26 cellular contexts compared by ENCODE assay signal in the genomic region with DNA sequence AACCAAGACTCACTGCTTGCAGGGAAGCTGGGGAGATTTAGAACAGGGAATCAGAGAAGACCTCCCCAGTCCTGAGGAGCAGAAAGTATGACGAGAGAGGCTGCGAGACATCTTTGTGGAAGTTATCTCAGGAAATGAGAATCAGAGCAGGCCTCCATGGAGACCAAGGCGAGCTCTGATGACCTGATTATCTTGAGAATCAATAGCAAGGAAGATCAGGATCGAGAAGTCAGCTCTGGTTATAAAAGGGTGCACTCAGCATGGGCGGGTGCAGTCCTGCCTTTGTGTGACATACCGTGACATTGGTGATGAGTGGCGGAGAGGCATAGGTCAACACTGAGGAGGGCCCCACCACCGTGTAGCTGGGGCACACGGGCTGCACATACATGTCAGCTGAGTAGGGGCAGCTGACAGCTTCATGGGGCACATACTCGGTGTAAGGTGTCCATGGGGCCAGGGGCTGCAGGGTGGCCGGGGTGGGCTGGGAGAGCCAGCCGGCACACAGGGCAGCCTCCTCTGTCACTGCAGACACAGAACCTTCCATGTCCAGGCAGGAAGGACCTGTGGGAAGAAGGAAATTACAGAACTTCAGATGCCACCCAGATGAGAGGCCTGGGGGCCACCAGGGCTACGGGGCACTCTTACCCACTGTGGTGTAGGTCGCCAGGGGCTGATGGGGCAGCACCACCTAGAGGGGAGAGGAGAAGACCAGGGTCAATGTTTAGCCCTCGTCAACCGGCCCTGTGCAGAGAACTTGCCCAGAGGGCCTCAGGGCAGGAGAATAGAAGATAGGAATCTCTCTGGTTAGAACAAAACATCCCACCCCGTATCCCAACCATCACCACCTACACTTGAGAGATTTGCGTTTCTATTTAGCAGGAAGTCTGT. TPM values are rescaled to one million over a fixed set of nuclear protein-coding genes. Genes with fewer than 3 reads are reported as not detected.
DNase-seq lines count a peak whose midpoint lies in the region; ATAC-seq and TF ChIP-seq lines count a peak whose summit lies in the region.
"Had no signal": no experiment of that assay in that cellular context is flagged by ENCODE, and none has a peak within 500 bp of the region (broad histone marks: within the 10 kb centered on the region; RNA-seq: fewer than 3 reads in every experiment).

No MANE protein-coding gene starts in this region.

- no peaks in the 10 kb centered on the region for H3K27me3 ChIP-seq in HCT116 (ENCODE audit: insufficient read depth, low read length)
- H3K27me3 ChIP-seq in WERI-Rb-1 (ENCODE audit: insufficient read depth, low read depth, severe bottlenecking) = no peaks in the 10 kb centered on the region
- no peaks in the 10 kb centered on the region for H3K27me3 ChIP-seq in CD4-positive, alpha-beta memory T cell (ENCODE audit: insufficient read depth, low read length)
- H3K27me3 ChIP-seq: brain microvascular endothelial cell, tibial nerve had no signal

- no peaks in the 10 kb centered on the region for H4K20me1 ChIP-seq in HCT116 (ENCODE audit: insufficient read depth)

- H3K36me3 Mint-ChIP-seq in naive B cell = peaks cover 34 to 52% of the 10 kb centered on the region in 2 donors
- no peaks in the 10 kb centered on the region for H3K36me3 Mint-ChIP-seq in CD4-positive, alpha-beta memory T cell
- H3K36me3 Mint-ChIP-seq: T-cell had no signal

- no peak overlapping the region for H3K27ac ChIP-seq in HCT116 (ENCODE audit: low read depth, low read length)
- H3K27ac ChIP-seq in WERI-Rb-1 = no peak overlapping the region
- no peak overlapping the region for H3K27ac ChIP-seq in CD4-positive, alpha-beta memory T cell (ENCODE audit: low read depth, low read length)
- H3K27ac ChIP-seq: brain microvascular endothelial cell, tibial nerve had no signal

- H3K4me3 Mint-ChIP-seq in naive B cell = peak overlapping the region in 2 of 8 donors; percentile 47 to 61
- no peak overlapping the region for H3K4me3 Mint-ChIP-seq in CD4-positive, alpha-beta memory T cell
- H3K4me3 Mint-ChIP-seq: effector memory CD8-positive, alpha-beta T cell; neural crest cell; T-cell had no signal

- no peak overlapping the region for H2AFZ ChIP-seq in HCT116 (ENCODE audit: low read depth, low read length, poor library complexity, severe bottlenecking)

- H3K9me3 ChIP-seq in HCT116 (ENCODE audit: control insufficient read depth in 1 of 2, insufficient read depth in 1 of 2, low read depth in 1 of 2, low read length in 2 of 2) (no peaks in the 10 kb centered on the region), WERI-Rb-1 (ENCODE audit: severe bottlenecking) (no peaks in the 10 kb centered on the region)
- no peaks in the 10 kb centered on the region for H3K9me3 ChIP-seq in CD4-positive, alpha-beta memory T cell (ENCODE audit: control insufficient read depth in 1 of 2, low read length in 2 of 2)
- H3K9me3 ChIP-seq: tibial nerve had no signal

- no TSS peak for BruUV-seq in HCT116 (replicated peaks; lab: Mats Ljungman, UMichigan)

- intact Hi-C loops in HCT116 (cut with micrococcal nuclease) = no loop called here
- intact Hi-C loops in CD4-positive, alpha-beta memory T cell (cut with micrococcal nuclease) = loop anchor here (5.0 kb wide), 1 partner anchor 90 kb away; no protein-coding TSS in a partner anchor

- DNase-seq in HCT116 (ENCODE audit: low read depth, low spot score) = no peak
- DNase-seq in WERI-Rb-1 = no peak
- DNase-seq in naive B cell = no peak
- DNase-seq in HPDE6-E6E7 (ENCODE audit: extremely low spot score) = no peak
- no peak for DNase-seq in CD4-positive, alpha-beta memory T cell
- DNase-seq: activated CD4-positive, alpha-beta T cell treated with anti-CD3 and anti-CD28 coated beads for 48 hours; activated effector memory CD4-positive, alpha-beta T cell treated with Interleukin-2 at 50 U/mL for 16 hours; brain microvascular endothelial cell; effector memory CD8-positive, alpha-beta T cell; left cardiac atrium; NCI-H1105; NCI-H2081; stimulated activated CD4-positive, alpha-beta T cell treated with anti-CD3 and anti-CD28 coated beads, Interleukin-1b, Interleukin-23, amount 100 ng/mL, for 48 hours; stimulated activated naive CD4-positive, alpha-beta T cell treated with Interleukin-2 at 50 U/mL for 16 hours; T-cell had no signal

- RAD21 ChIA-PET in HCT116 (lab: Charles Lee; ENCODE audit: low non-redundant PET in 1 of 2, low total read pairs in 2 of 2, uncharacterized antibody in 2 of 2, unreplicated experiment in 2 of 2) = no interaction called here

- TF ChIP-seq CTCF in GM12872 (IDR thresholded peaks at IDR 0.05; ENCODE audit: insufficient read depth, low read depth, low read length) = 0 out of 3 replicates have a peak, but pooled peaks have one; percentile 10
- TF ChIP-seq CTCF in HCT116 (IDR thresholded peaks at IDR 0.05 in 2 of 3, conservative IDR thresholded peaks at IDR 0.05 in 1 of 3; ENCODE audit: borderline replicate concordance in 1 of 3, insufficient read depth in 1 of 3, low read depth in 2 of 3, low read length in 2 of 3) = no peak
- TF ChIP-seq CTCF in WERI-Rb-1 (IDR thresholded peaks at IDR 0.05; ENCODE audit: low read depth, low read length) = peak; percentile 18; the same call in 1 of the 2 replicates

- H3K79me2 ChIP-seq in HCT116 (ENCODE audit: insufficient read depth, low read length) = no peaks in the 10 kb centered on the region

- H3K27ac Mint-ChIP-seq in naive B cell = peak overlapping the region in 4 of 6 donors; percentile 73 to 81 (median 80)
- H3K27ac Mint-ChIP-seq in CD4-positive, alpha-beta memory T cell = no peak overlapping the region
- H3K27ac Mint-ChIP-seq: effector memory CD8-positive, alpha-beta T cell; progenitor cell of endocrine pancreas; T-cell had no signal

- H3K36me3 ChIP-seq in HCT116 (ENCODE audit: control insufficient read depth in 1 of 2, insufficient read depth in 2 of 2, low read length in 2 of 2) (no peaks in the 10 kb centered on the region), WERI-Rb-1 (no peaks in the 10 kb centered on the region)
- H3K36me3 ChIP-seq in CD4-positive, alpha-beta memory T cell (ENCODE audit: insufficient read depth, low read length) = no peaks in the 10 kb centered on the region
- H3K36me3 ChIP-seq: brain microvascular endothelial cell, tibial nerve had no signal

- CTCF ChIA-PET in HCT116 (lab: Charles Lee) = no interaction called here
- CTCF ChIA-PET in CD4-positive, alpha-beta memory T cell (lab: Charles Lee; ENCODE audit: partially characterized antibody) = interaction anchor here (1.0 kb wide), 1 partner anchor 65 kb away, joined by 6 read pairs; no protein-coding TSS in a partner anchor

- TF ChIP-seq POLR2A in HCT116 (IDR thresholded peaks at IDR 0.05; ENCODE audit: borderline replicate concordance, extremely low read depth, insufficient read depth, insufficient read length) = no peak

- H3K4me3 ChIP-seq in HCT116 (replicated peaks in 1 of 2; ENCODE audit: low read depth in 1 of 2, low read length in 2 of 2) = no peak overlapping the region
- no peak overlapping the region for H3K4me3 ChIP-seq in WERI-Rb-1 (ENCODE audit: low read depth, low read length)
- no peak overlapping the region for H3K4me3 ChIP-seq in CD4-positive, alpha-beta memory T cell (ENCODE audit: low read length in 2 of 2)
- H3K4me3 ChIP-seq: tibial nerve had no signal

- H3K9me2 ChIP-seq in HCT116 (ENCODE audit: insufficient read depth) = no peaks in the 10 kb centered on the region

- no peak overlapping the region for H3K9ac ChIP-seq in HCT116 (ENCODE audit: low read length)

- no peaks in the 10 kb centered on the region for H3K27me3 Mint-ChIP-seq in naive B cell
- H3K27me3 Mint-ChIP-seq in CD4-positive, alpha-beta memory T cell = no peaks in the 10 kb centered on the region
- H3K27me3 Mint-ChIP-seq: T-cell had no signal

- peaks cover 0 to 4% (median 0%) of the 10 kb centered on the region in 7 donors for H3K9me3 Mint-ChIP-seq in naive B cell
- H3K9me3 Mint-ChIP-seq in CD4-positive, alpha-beta memory T cell = no peaks in the 10 kb centered on the region
- H3K9me3 Mint-ChIP-seq: effector memory CD8-positive, alpha-beta T cell; neural crest cell; T-cell had no signal

- POLR2A ChIA-PET in HCT116 (lab: Charles Lee) = no interaction called here
- POLR2A ChIA-PET in CD4-positive, alpha-beta memory T cell (lab: Charles Lee; ENCODE audit: partially characterized antibody) = no interaction called here

- ATAC-seq in HCT116 (0 out of 2 replicates have a peak, but pooled peaks have one; percentile 17), naive B cell (ENCODE audit: low read depth in 2 of 2) (no peak), HG03135 (IDR thresholded peaks at IDR 0.05; ENCODE audit: unreplicated experiment) (no peak)
- ATAC-seq: effector memory CD8-positive, alpha-beta T cell; left cardiac atrium; T-cell had no signal

- H3K4me1 ChIP-seq in HCT116 (ENCODE audit: control insufficient read depth in 1 of 2, insufficient read depth in 2 of 2, low read length in 2 of 2) = no peaks in the 10 kb centered on the region
- no peaks in the 10 kb centered on the region for H3K4me1 ChIP-seq in CD4-positive, alpha-beta memory T cell (ENCODE audit: insufficient read depth, low read length)
- H3K4me1 ChIP-seq: tibial nerve had no signal

- H3K4me1 Mint-ChIP-seq in naive B cell = peaks cover 47 to 59% (median 55%) of the 10 kb centered on the region in 3 donors
- no peaks in the 10 kb centered on the region for H3K4me1 Mint-ChIP-seq in CD4-positive, alpha-beta memory T cell
- H3K4me1 Mint-ChIP-seq: T-cell had no signal

- H3K4me2 ChIP-seq in HCT116 (ENCODE audit: low read length) = no peak overlapping the region

- TF ChIP-seq RAD21 in HCT116 (IDR thresholded peaks at IDR 0.05; ENCODE audit: low read depth) = no peak

TF ChIP-seq in HCT116, 20 proteins besides CTCF, POLR2A, EP300 and RAD21 (continues in another document):
- no peak for TF ChIP-seq YY1 (IDR thresholded peaks at IDR 0.05; ENCODE audit: extremely low read depth, insufficient replicate concordance, low read depth, low read length)

RNA-seq across cellular contexts. Expression of gene POU2AF1, which starts 21.7 kb away (rescaled TPM):
- 0.17 TPM for total RNA-seq in HCT116 (2021; ENCODE audit: unreplicated experiment)
- polyA plus RNA-seq in HCT116 (2012) = not detected in 2 replicates
- polyA plus RNA-seq in naive B cell (ENCODE audit: low read depth in 6 of 6) = 100 to 1,000 TPM in 2 of 6 donors, 10 to 100 TPM in 4; 63.6 to 114 (median 89.3) TPM
- total RNA-seq in CD4-positive, alpha-beta memory T cell = under 1 TPM; 0.47 to 0.64 TPM
- polyA plus RNA-seq in CD4-positive, alpha-beta memory T cell = 1 to 10 TPM in 1 of 2 donors, under 1 TPM in 1; 0.37 to 2.0 TPM
- total RNA-seq: glomerular endothelial cell, HT1080, LHCN-M2, NCI-H460, neural crest cell had no signal
- polyA plus RNA-seq: BJ had no signal

RNA-seq across cellular contexts. Expression of gene POU2AF3, which starts 59.0 kb away (rescaled TPM):
- total RNA-seq in HCT116 (2021; ENCODE audit: unreplicated experiment) = not detected
- polyA plus RNA-seq in HCT116 (2012) = not detected in 2 replicates
- under 1 TPM in 1 of 6 donors, not detected in 5; 0.77 TPM for polyA plus RNA-seq in naive B cell (ENCODE audit: low read depth in 6 of 6)
- not detected for total RNA-seq in CD4-positive, alpha-beta memory T cell
- polyA plus RNA-seq in CD4-positive, alpha-beta memory T cell = not detected
- total RNA-seq: glomerular endothelial cell, HT1080, LHCN-M2, mononuclear cell, T-cell had no signal
- polyA plus RNA-seq: BJ had no signal

Comparison
In these comparisons a context has a peak if more than half of its experiments do, and no peak if none do; other contexts are left out.
1. CTCF ChIP-seq: peak in GM12872 (single experiment) and WERI-Rb-1 (single experiment); none in HCT116 (0 of 3).
2. H3K27ac Mint-ChIP-seq: peak in naive B cell (4 of 6); none in CD4-positive, alpha-beta memory T cell (0 of 7).